Comparison of ENCODE assay signal across 8 cellular contexts in genomic region chr12:1660304-1661187, GRCh38. TPM values are rescaled to one million over a fixed set of nuclear protein-coding genes. Genes with fewer than 3 reads are reported as not detected.
A peak's percentile ranks its signal among the peaks of the same experiment; 100 is the strongest.
DNase-seq lines count a peak whose midpoint lies in the region; ATAC-seq and TF ChIP-seq lines count a peak whose summit lies in the region.

No MANE protein-coding gene starts in this region.

- H3K27ac Mint-ChIP-seq in stimulated activated memory B cell treated with anti-CD40 and anti-IgM and Interleukin-4, amounts not matched to agents 10 μg/mL and 1 μg/mL and 100 μg/mL, for 72 hours: peak overlapping the region; percentile 17

- in situ Hi-C loops in mammary epithelial cell (cut with MboI; ENCODE audit: low sequenced_read_pairs in 2 of 2) (no loop called here), ACHN (cut with HindIII; ENCODE audit: low pct_ligation_motif_present, low pct_unique_long_range_greater_than_20kb, low sequenced_read_pairs) (loop anchor here (25.0 kb wide), 1 partner anchor 127 kb away; no protein-coding TSS in a partner anchor)

- H3K36me3 Mint-ChIP-seq in stimulated activated memory B cell treated with anti-CD40 and anti-IgM and Interleukin-4, amounts not matched to agents 10 μg/mL and 1 μg/mL and 100 μg/mL, for 72 hours: no peaks in the 10 kb centered on the region

- ATAC-seq in lower lobe of right lung: peak; percentile 66 to 69
- ATAC-seq in stimulated activated memory B cell treated with anti-CD40 and anti-IgM and Interleukin-4, amounts not matched to agents 10 μg/mL and 1 μg/mL and 100 μg/mL, for 72 hours: no peak
- no peak for ATAC-seq in GM18909 (IDR thresholded peaks at IDR 0.05; ENCODE audit: poor library complexity, unreplicated experiment)

- no peak for TF ChIP-seq CTCF in mammary epithelial cell (conservative IDR thresholded peaks at IDR 0.05 in 1 of 2, IDR thresholded peaks at IDR 0.05 in 1 of 2; ENCODE audit: extremely low read depth in 1 of 2, insufficient read depth in 1 of 2, low read depth in 1 of 2, low read length in 2 of 2)
- TF ChIP-seq CTCF in lower lobe of right lung (IDR thresholded peaks at IDR 0.05): no peak

- H3K4me1 Mint-ChIP-seq in stimulated activated memory B cell treated with anti-CD40 and anti-IgM and Interleukin-4, amounts not matched to agents 10 μg/mL and 1 μg/mL and 100 μg/mL, for 72 hours: peaks cover 7% of the 10 kb centered on the region

- no TSS peak for BruUV-seq in mammary epithelial cell (replicated peaks; lab: Mats Ljungman, UMichigan)

- H3K79me2 ChIP-seq in mammary epithelial cell (ENCODE audit: insufficient read depth, low read length): no peaks in the 10 kb centered on the region

- H2AFZ ChIP-seq in mammary epithelial cell (ENCODE audit: low read depth, low read length): peak overlapping the region; percentile 29

- H4K20me1 ChIP-seq in mammary epithelial cell (ENCODE audit: insufficient read depth, low read length): no peaks in the 10 kb centered on the region

- H3K4me3 ChIP-seq in mammary epithelial cell (replicated peaks in 1 of 3; ENCODE audit: insufficient read depth in 1 of 3, low read depth in 2 of 3, low read length in 3 of 3): no peak overlapping the region
- H3K4me3 ChIP-seq in lower lobe of right lung: peak overlapping the region; percentile 34

- H3K36me3 ChIP-seq in mammary epithelial cell (ENCODE audit: insufficient read depth, low read length): no peaks in the 10 kb centered on the region
- H3K36me3 ChIP-seq in lower lobe of right lung: no peaks in the 10 kb centered on the region

- intact Hi-C loops in mammary epithelial cell (cut with micrococcal nuclease): loop anchor here (2.0 kb wide), 1 partner anchor 30 kb away; the partner anchor contains the start of gene ADIPOR2
- intact Hi-C loops in lower lobe of right lung (cut with DNase I): no loop called here

- H3K4me1 ChIP-seq in mammary epithelial cell (ENCODE audit: insufficient read depth, low read length) (peaks cover 22% of the 10 kb centered on the region), lower lobe of right lung (peaks cover 41% of the 10 kb centered on the region)

- CTCF ChIA-PET in mammary epithelial cell (lab: Charles Lee; ENCODE audit: low non-redundant PET): interaction anchor here (0.5 to 0.6 kb wide), 3 partner anchors 25 to 153 kb away, joined by 3 read pairs; no protein-coding TSS in a partner anchor

- H3K4me2 ChIP-seq in mammary epithelial cell (ENCODE audit: insufficient read depth, low read depth, low read length): peak overlapping the region; percentile 60

- peak overlapping the region; percentile 86 for H3K27ac ChIP-seq in mammary epithelial cell (ENCODE audit: insufficient read depth, low read depth, low read length)
- peak overlapping the region; percentile 93 for H3K27ac ChIP-seq in lower lobe of right lung

- no peak overlapping the region for H3K4me3 Mint-ChIP-seq in stimulated activated memory B cell treated with anti-CD40 and anti-IgM and Interleukin-4, amounts not matched to agents 10 μg/mL and 1 μg/mL and 100 μg/mL, for 72 hours

- H3K27me3 ChIP-seq in mammary epithelial cell (ENCODE audit: insufficient read depth, low read length): no peaks in the 10 kb centered on the region
- no peaks in the 10 kb centered on the region for H3K27me3 ChIP-seq in lower lobe of right lung (ENCODE audit: low read depth)

- dilution Hi-C loops in mammary epithelial cell (cut with HindIII; ENCODE audit: low sequenced_read_pairs): loop anchor here (25.0 kb wide), 1 partner anchor 127 kb away; no protein-coding TSS in a partner anchor

- H3K9me3 Mint-ChIP-seq in stimulated activated memory B cell treated with anti-CD40 and anti-IgM and Interleukin-4, amounts not matched to agents 10 μg/mL and 1 μg/mL and 100 μg/mL, for 72 hours: peaks cover 2% of the 10 kb centered on the region

- no peak overlapping the region for H3K9ac ChIP-seq in mammary epithelial cell (ENCODE audit: insufficient read depth, low read length)

- WGBS in mammary epithelial cell (ENCODE audit: low coverage, missing lambda C conversion rate): 19% methylated on average over 10 of the region's 20 CpGs

- DNase-seq in activated CD8-positive, alpha-beta memory T cell treated with anti-CD3 and anti-CD28 coated beads for 4 hours (ENCODE audit: low read depth in 2 of 2): peak; percentile 28 to 58
- DNase-seq in activated CD8-positive, alpha-beta memory T cell treated with anti-CD3 and anti-CD28 coated beads, Interleukin-2, amount 50 U/mL, for 48 hours: no peak
- DNase-seq in mammary epithelial cell: peak; percentile 90
- DNase-seq in lower lobe of right lung: peak; percentile 91
- no peak for DNase-seq in GDM1 (lab: John Stamatoyannopoulos, UW)
- no peak for DNase-seq in ACHN

- no peaks in the 10 kb centered on the region for H3K27me3 Mint-ChIP-seq in stimulated activated memory B cell treated with anti-CD40 and anti-IgM and Interleukin-4, amounts not matched to agents 10 μg/mL and 1 μg/mL and 100 μg/mL, for 72 hours

- H3K9me3 ChIP-seq in mammary epithelial cell (replicated peaks; ENCODE audit: insufficient read depth, low read length) (no peaks in the 10 kb centered on the region), lower lobe of right lung (no peaks in the 10 kb centered on the region)

RNA-seq across cellular contexts. Expression of gene ADIPOR2, which starts 30.3 kb away (rescaled TPM):
- total RNA-seq in mammary epithelial cell (10 to 100 TPM; 46.7 to 73.0 TPM), lower lobe of right lung (83.8 TPM)
- 35.8 TPM for polyA plus RNA-seq in mammary epithelial cell
- 48.8 TPM for polyA minus RNA-seq in mammary epithelial cell

RNA-seq across cellular contexts. Expression of gene WNT5B, which starts 31.5 kb away (rescaled TPM):
- total RNA-seq in mammary epithelial cell: 10 to 100 TPM in 1 of 2 donors, 1 to 10 TPM in 1; 4.3 to 51.0 TPM
- polyA plus RNA-seq in mammary epithelial cell: 10.4 TPM
- 1.0 TPM for polyA minus RNA-seq in mammary epithelial cell
- 6.1 TPM for total RNA-seq in lower lobe of right lung

Comparison
In these comparisons a context has a peak if more than half of its experiments do, and no peak if none do; other contexts are left out.
1. DNase-seq: peak in activated CD8-positive, alpha-beta memory T cell treated with anti-CD3 and anti-CD28 coated beads for 4 hours (2 of 2), mammary epithelial cell (single experiment) and lower lobe of right lung (single experiment); none in activated CD8-positive, alpha-beta memory T cell treated with anti-CD3 and anti-CD28 coated beads, Interleukin-2, amount 50 U/mL, for 48 hours (single experiment), GDM1 (single experiment) and ACHN (single experiment).
2. ATAC-seq: peak in lower lobe of right lung (2 of 2); none in stimulated activated memory B cell treated with anti-CD40 and anti-IgM and Interleukin-4, amounts not matched to agents 10 μg/mL and 1 μg/mL and 100 μg/mL, for 72 hours (single experiment) and GM18909 (single experiment).